Comparison of ENCODE assay signal across 11 cellular contexts in genomic region chr12:81942588-81942987, GRCh38.
A peak's percentile ranks its signal among the peaks of the same experiment; 100 is the strongest.
DNase-seq lines count a peak whose midpoint lies in the region; ATAC-seq and TF ChIP-seq lines count a peak whose summit lies in the region.
"Had no signal": no experiment of that assay in that cellular context is flagged by ENCODE, and none has a peak within 500 bp of the region (broad histone marks: within the 10 kb centered on the region; RNA-seq: fewer than 3 reads in every experiment).

No MANE protein-coding gene starts in this region.

- peaks cover 12% of the 10 kb centered on the region for H3K36me3 Mint-ChIP-seq in activated naive CD8-positive, alpha-beta T cell treated with anti-CD3 and anti-CD28 coated beads, Interleukin-2, amount 10 ng/mL, durations not matched to agents 7 days and 5 days
- H3K36me3 Mint-ChIP-seq in neural progenitor cell, result no peaks in the 10 kb centered on the region

- no peaks in the 10 kb centered on the region for H3K27me3 Mint-ChIP-seq in activated naive CD8-positive, alpha-beta T cell treated with anti-CD3 and anti-CD28 coated beads, Interleukin-2, amount 10 ng/mL, durations not matched to agents 7 days and 5 days
- H3K27me3 Mint-ChIP-seq in neural progenitor cell (ENCODE audit: insufficient read depth, low read depth), result no peaks in the 10 kb centered on the region

- H3K4me1 Mint-ChIP-seq in activated naive CD8-positive, alpha-beta T cell treated with anti-CD3 and anti-CD28 coated beads, Interleukin-2, amount 10 ng/mL, durations not matched to agents 7 days and 5 days, result peaks cover 32% of the 10 kb centered on the region
- no peaks in the 10 kb centered on the region for H3K4me1 Mint-ChIP-seq in neural progenitor cell

- H3K4me3 ChIP-seq in DND-41 (ENCODE audit: low read depth in 1 of 2, low read length in 2 of 2), result no peak overlapping the region
- no peak overlapping the region for H3K4me3 ChIP-seq in MM.1S (ENCODE audit: low read length)
- no peak overlapping the region for H3K4me3 ChIP-seq in neural progenitor cell

- no peaks in the 10 kb centered on the region; the same call in 1 of the 2 replicates for H4K20me1 ChIP-seq in DND-41 (ENCODE audit: insufficient read depth, low read length)
- no peaks in the 10 kb centered on the region for H4K20me1 ChIP-seq in MM.1S (ENCODE audit: insufficient read depth, low read length)
- no peaks in the 10 kb centered on the region for H4K20me1 ChIP-seq in neural progenitor cell (ENCODE audit: low read depth)

- H3K27me3 ChIP-seq in DND-41 (ENCODE audit: insufficient read depth, low read length, poor library complexity) (no peaks in the 10 kb centered on the region), MM.1S (replicated peaks; ENCODE audit: insufficient read depth, low read length) (no peaks in the 10 kb centered on the region), neural progenitor cell (no peaks in the 10 kb centered on the region)

- H3K27ac ChIP-seq in DND-41 (ENCODE audit: low read length) (no peak overlapping the region), MM.1S (ENCODE audit: low read length) (peak overlapping the region; percentile 2; the same call in 1 of the 2 replicates), neural progenitor cell (no peak overlapping the region)
- H3K27ac ChIP-seq: epithelial cell of prostate had no signal

- H3K9me3 Mint-ChIP-seq in activated naive CD8-positive, alpha-beta T cell treated with anti-CD3 and anti-CD28 coated beads, Interleukin-2, amount 10 ng/mL, durations not matched to agents 7 days and 5 days, result peaks cover 7% of the 10 kb centered on the region
- H3K9me3 Mint-ChIP-seq in neural progenitor cell, result no peaks in the 10 kb centered on the region

- peak overlapping the region; percentile 72 for H3K4me3 Mint-ChIP-seq in activated naive CD8-positive, alpha-beta T cell treated with anti-CD3 and anti-CD28 coated beads, Interleukin-2, amount 10 ng/mL, durations not matched to agents 7 days and 5 days
- H3K4me3 Mint-ChIP-seq in neural progenitor cell, result no peak overlapping the region

- no peaks in the 10 kb centered on the region for H3K9me3 ChIP-seq in DND-41 (ENCODE audit: insufficient read depth, low read length, severe bottlenecking)
- no peaks in the 10 kb centered on the region for H3K9me3 ChIP-seq in MM.1S (replicated peaks; ENCODE audit: insufficient read depth, low read length)
- H3K9me3 ChIP-seq in neural progenitor cell (ENCODE audit: low read depth), result no peaks in the 10 kb centered on the region

- H3F3A ChIP-seq in MM.1S (ENCODE audit: insufficient read depth, low read length) (no peaks in the 10 kb centered on the region), neural progenitor cell (ENCODE audit: low read depth) (no peaks in the 10 kb centered on the region)

- H3K9ac ChIP-seq in DND-41 (ENCODE audit: low read depth, low read length) (no peak overlapping the region), MM.1S (ENCODE audit: low read length) (no peak overlapping the region), neural progenitor cell (no peak overlapping the region)

- H2AFZ ChIP-seq in DND-41 (ENCODE audit: low read depth, low read length) (no peak overlapping the region), MM.1S (ENCODE audit: low read length) (no peak overlapping the region), neural progenitor cell (replicated peaks) (no peak overlapping the region)

- H3K9me2 ChIP-seq in MM.1S (replicated peaks; ENCODE audit: insufficient read depth, low read length), result no peaks in the 10 kb centered on the region

- H3K4me2 ChIP-seq in DND-41 (ENCODE audit: insufficient read depth, low read length) (no peak overlapping the region), MM.1S (ENCODE audit: low read depth, low read length) (peak overlapping the region; percentile 56), neural progenitor cell (no peak overlapping the region)

- H3K27ac Mint-ChIP-seq in activated naive CD8-positive, alpha-beta T cell treated with anti-CD3 and anti-CD28 coated beads, Interleukin-2, amount 10 ng/mL, durations not matched to agents 7 days and 5 days, result peak overlapping the region; percentile 88
- no peak overlapping the region for H3K27ac Mint-ChIP-seq in neural progenitor cell

- peaks cover 7% of the 10 kb centered on the region; the same call in 1 of the 2 replicates for H3K4me1 ChIP-seq in DND-41 (ENCODE audit: insufficient read depth, low read length)
- H3K4me1 ChIP-seq in MM.1S (ENCODE audit: low read length), result peaks cover 9% of the 10 kb centered on the region
- no peaks in the 10 kb centered on the region for H3K4me1 ChIP-seq in neural progenitor cell

- ATAC-seq in DND-41 (ENCODE audit: insufficient read depth, low read depth), result peak; percentile 92
- peak; percentile 55 for ATAC-seq in GM21390 (IDR thresholded peaks at IDR 0.05; ENCODE audit: unreplicated experiment)
- peak; percentile 89 for ATAC-seq in activated naive CD8-positive, alpha-beta T cell treated with anti-CD3 and anti-CD28 coated beads, Interleukin-2, amount 10 ng/mL, durations not matched to agents 7 days and 5 days (ENCODE audit: low read depth)
- ATAC-seq in HG02852 (IDR thresholded peaks at IDR 0.05; ENCODE audit: unreplicated experiment), result no peak

- no peaks in the 10 kb centered on the region for H3K36me3 ChIP-seq in DND-41 (ENCODE audit: insufficient read depth, low read length)
- H3K36me3 ChIP-seq in MM.1S (replicated peaks; ENCODE audit: insufficient read depth, low read length), result no peaks in the 10 kb centered on the region
- H3K36me3 ChIP-seq in neural progenitor cell, result no peaks in the 10 kb centered on the region

- POLR2A ChIA-PET in activated naive CD8-positive, alpha-beta T cell treated with anti-CD3 and anti-CD28 coated beads, Interleukin-2, amount 10 ng/mL, durations not matched to agents 7 days and 5 days (lab: Charles Lee), result interaction anchor here (0.6 kb wide), 1 partner anchor 12 kb away, joined by 3 read pairs; no protein-coding TSS in a partner anchor

- H3K79me2 ChIP-seq in DND-41 (ENCODE audit: insufficient read depth, low read length), result no peaks in the 10 kb centered on the region
- H3K79me2 ChIP-seq in MM.1S (ENCODE audit: low read length), result no peaks in the 10 kb centered on the region
- no peaks in the 10 kb centered on the region for H3K79me2 ChIP-seq in neural progenitor cell (ENCODE audit: low read depth)

- TF ChIP-seq CTCF in DND-41 (IDR thresholded peaks at IDR 0.05; ENCODE audit: borderline replicate concordance, extremely low read depth, low read length, poor library complexity, severe bottlenecking), result no peak
- no peak for TF ChIP-seq CTCF in MM.1S (IDR thresholded peaks at IDR 0.05; ENCODE audit: low read length)
- no peak for TF ChIP-seq CTCF in neural progenitor cell (IDR thresholded peaks at IDR 0.05)

- no peak for DNase-seq in DND-41
- DNase-seq in MM.1S, result peak; percentile 67
- no peak for DNase-seq in activated naive CD8-positive, alpha-beta T cell treated with anti-CD3 and anti-CD28 coated beads, Interleukin-2, amount 10 ng/mL, durations not matched to agents 7 days and 5 days
- no peak for DNase-seq in dedifferentiated amniotic fluid mesenchymal stem cell (ENCODE audit: extremely low spot score)
- no peak for DNase-seq in occipital lobe (lab: John Stamatoyannopoulos, UW)
- no peak for DNase-seq in neural progenitor cell (ENCODE audit: low spot score)
- DNase-seq: DMS 273 treated with DMSO at 0.1 percent for 48 hours, NCI-H226 had no signal
